Comparison of ENCODE assay signal across 20 cellular contexts in genomic region chr15:101161656-101162055, GRCh38.
A peak's percentile ranks its signal among the peaks of the same experiment; 100 is the strongest.
DNase-seq lines count a peak whose midpoint lies in the region; ATAC-seq and TF ChIP-seq lines count a peak whose summit lies in the region.
"Had no signal": no experiment of that assay in that cellular context is flagged by ENCODE, and none has a peak within 500 bp of the region (broad histone marks: within the 10 kb centered on the region; RNA-seq: fewer than 3 reads in every experiment).

No MANE protein-coding gene starts in this region.

- H3K27ac ChIP-seq in sigmoid colon, result no peak overlapping the region
- H3K27ac ChIP-seq: pancreas, thyroid gland had no signal

- H3K36me3 ChIP-seq in sigmoid colon, result no peaks in the 10 kb centered on the region
- H3K36me3 ChIP-seq: pancreas, thyroid gland had no signal

- H3K9me3 ChIP-seq in sigmoid colon, result peaks cover 5 to 12% (median 10%) of the 10 kb centered on the region in 4 donors
- H3K9me3 ChIP-seq: pancreas, thyroid gland had no signal

- no peak for TF ChIP-seq POLR2A in sigmoid colon (IDR thresholded peaks at IDR 0.05)

- peak; percentile 34 for DNase-seq in activated T-cell treated with anti-CD3 and anti-CD28 coated beads for 48 hours (ENCODE audit: low read depth)
- no peak for DNase-seq in activated T-cell treated with anti-CD3 and anti-CD28 coated beads, Interleukin-2, amount 50 U/mL, for 1 hour
- DNase-seq in GM12865 (ENCODE audit: low read depth), result peak; percentile 45
- DNase-seq in activated T-cell treated with anti-CD3 and anti-CD28 coated beads, Interleukin-2, amount 50 U/mL, for 48 hours, result peak; percentile 61 to 67
- peak; percentile 28 for DNase-seq in sigmoid colon
- no peak for DNase-seq in NCI-H1694 (lab: John Stamatoyannopoulos, UW)
- DNase-seq: activated CD8-positive, alpha-beta memory T cell treated with anti-CD3 and anti-CD28 coated beads for 24 hours; activated naive CD8-positive, alpha-beta T cell treated with anti-CD3 and anti-CD28 coated beads, Interleukin-2, amount 10 ng/mL, durations not matched to agents 7 days and 5 days; cortex of kidney; DMS 273 treated with DMSO at 0.1 percent for 48 hours; islet precursor cell; naive B cell; NCI-H1048; NCI-H2029; NCI-H446; thyroid gland had no signal

- no peak overlapping the region for H3K4me3 ChIP-seq in GM12865 (ENCODE audit: low read depth, low read length)
- H3K4me3 ChIP-seq in sigmoid colon, result no peak overlapping the region
- H3K4me3 ChIP-seq: hepatocyte, pancreas, thyroid gland had no signal

- TF ChIP-seq EP300 in sigmoid colon (IDR thresholded peaks at IDR 0.05), result no peak

- no peaks in the 10 kb centered on the region for H3K27me3 ChIP-seq in sigmoid colon
- H3K27me3 ChIP-seq: hepatocyte, pancreas, thyroid gland had no signal

- TF ChIP-seq CTCF in GM12865 (IDR thresholded peaks at IDR 0.05; ENCODE audit: insufficient read depth, low read depth, low read length, missing control alignments) (no peak), sigmoid colon (IDR thresholded peaks at IDR 0.05) (no peak)

- WGBS in sigmoid colon, 2 donors, result 77 to 80% methylated on average over 8 of the region's 8 CpGs

- intact Hi-C loops in sigmoid colon (cut with DNase I), result no loop called here

- peaks cover 0 to 9% (median 6%) of the 10 kb centered on the region in 4 donors for H3K4me1 ChIP-seq in sigmoid colon
- H3K4me1 ChIP-seq: pancreas had no signal

- ATAC-seq in GM18867 (IDR thresholded peaks at IDR 0.05; ENCODE audit: unreplicated experiment) (no peak), GM19023 (IDR thresholded peaks at IDR 0.05; ENCODE audit: unreplicated experiment) (no peak)
- ATAC-seq: pancreas had no signal

Comparison
In these comparisons a context has a peak if more than half of its experiments do, and no peak if none do; other contexts are left out.
1. DNase-seq: peak in activated T-cell treated with anti-CD3 and anti-CD28 coated beads for 48 hours (single experiment), GM12865 (single experiment), activated T-cell treated with anti-CD3 and anti-CD28 coated beads, Interleukin-2, amount 50 U/mL, for 48 hours (2 of 2) and sigmoid colon (single experiment); none in activated T-cell treated with anti-CD3 and anti-CD28 coated beads, Interleukin-2, amount 50 U/mL, for 1 hour (single experiment) and NCI-H1694 (single experiment).